ENCODE assay signal across 8 cellular contexts in genomic region chr17:42428141-42428944, GRCh38. TPM values are rescaled to one million over a fixed set of nuclear protein-coding genes. Genes with fewer than 3 reads are reported as not detected.
DNase-seq lines count a peak whose midpoint lies in the region; ATAC-seq and TF ChIP-seq lines count a peak whose summit lies in the region.

No MANE protein-coding gene starts in this region.

- H3K36me3 ChIP-seq in PC-9 (ENCODE audit: low read depth) (no peaks in the 10 kb centered on the region), body of pancreas (replicated peaks in 1 of 2; ENCODE audit: insufficient read depth in 1 of 2, low read depth in 2 of 2) (no peaks in the 10 kb centered on the region)

- H3K27me3 ChIP-seq in PC-9 (ENCODE audit: insufficient read depth, low read depth), result no peaks in the 10 kb centered on the region
- no peaks in the 10 kb centered on the region for H3K27me3 ChIP-seq in body of pancreas

- POLR2A ChIA-PET in PC-9 (lab: Charles Lee; ENCODE audit: unreplicated experiment), result no interaction called here

- intact Hi-C loops in PC-9 (cut with micrococcal nuclease; ENCODE audit: unreplicated experiment), result loop anchor here (1.0 kb wide), 3 partner anchors 31 to 103 kb away; no protein-coding TSS in a partner anchor
- intact Hi-C loops in body of pancreas (cut with DNase I), result no loop called here

- H3K4me1 ChIP-seq in PC-9 (replicated peaks; ENCODE audit: insufficient read depth) (peaks cover 34% of the 10 kb centered on the region), body of pancreas (peaks cover 12% of the 10 kb centered on the region)

- no peak overlapping the region for H2AFZ ChIP-seq in PC-9

- no TSS peak for BruUV-seq in PC-9 (replicated peaks; lab: Mats Ljungman, UMichigan)

- H3K4me2 ChIP-seq in PC-9, result peak overlapping the region; percentile 45

- H3K4me3 ChIP-seq in PC-9 (no peak overlapping the region), body of pancreas (no peak overlapping the region), skeletal muscle cell (ENCODE audit: low read depth, low read length) (no peak overlapping the region)

- ATAC-seq in body of pancreas, result peak; percentile 80
- ATAC-seq in GM19023 (IDR thresholded peaks at IDR 0.05; ENCODE audit: unreplicated experiment), result no peak
- no peak for ATAC-seq in HG03097 (IDR thresholded peaks at IDR 0.05; ENCODE audit: low FRiP score, unreplicated experiment)

- TF ChIP-seq CTCF in PC-9 (conservative IDR thresholded peaks at IDR 0.05) (peak; percentile 86), body of pancreas (IDR thresholded peaks at IDR 0.05) (peak; percentile 36 to 72 (median 67))

- CTCF ChIA-PET in PC-9 (lab: Charles Lee), result interaction anchor here (0.6 to 1.0 kb wide), 5 partner anchors 32 to 407 kb away, joined by 3 to 5 read pairs (median 3); no protein-coding TSS in a partner anchor

- H3K27ac ChIP-seq in PC-9 (peak overlapping the region; percentile 73), body of pancreas (no peak overlapping the region)

- H3K9me2 ChIP-seq in PC-9 (ENCODE audit: insufficient read depth), result no peaks in the 10 kb centered on the region

- no peaks in the 10 kb centered on the region for H4K20me1 ChIP-seq in PC-9 (ENCODE audit: insufficient read depth)

- H3K79me2 ChIP-seq in PC-9 (ENCODE audit: low read depth), result no peaks in the 10 kb centered on the region

- DNase-seq in COLO829 (ENCODE audit: low spot score) (peak; percentile 87), H4 (ENCODE audit: low spot score) (peak; percentile 76), PC-9 (peak; percentile 67 to 98), body of pancreas (peak; percentile 52 to 78 (median 68)), iPS-NIHi7 (ENCODE audit: extremely low spot score) (peak; percentile 57), skeletal muscle cell (ENCODE audit: low read depth) (peak; percentile 96)

- H3K9me3 ChIP-seq in PC-9 (ENCODE audit: insufficient read depth, low read depth) (no peaks in the 10 kb centered on the region; the same call in 1 of the 2 replicates), body of pancreas (no peaks in the 10 kb centered on the region)

- WGBS in body of pancreas, 2 donors, result 36 to 38% methylated on average over 2 to 4 of the region's 4 CpGs

- no peak for TF ChIP-seq POLR2A in body of pancreas (IDR thresholded peaks at IDR 0.05)

- peaks cover 41% of the 10 kb centered on the region for H3F3A ChIP-seq in PC-9 (ENCODE audit: insufficient read depth, low read depth)

RNA-seq across cellular contexts. Expression of gene CAVIN1, which starts 5.3 kb away (rescaled TPM):
- 53.8 and 69.6 TPM in 2 replicates for total RNA-seq in H4 (2014; rRNA removed; shearing (Covaris generic))
- total RNA-seq in PC-9 (2021), result 154 and 170 TPM in 2 replicates
- 10 to 100 TPM; 63.3 to 75.8 TPM for total RNA-seq in body of pancreas

RNA-seq across cellular contexts. Expression of gene ATP6V0A1, which starts 30.3 kb away (rescaled TPM):
- 20.7 and 21.5 TPM in 2 replicates for total RNA-seq in H4 (2014; rRNA removed; shearing (Covaris generic))
- total RNA-seq in PC-9 (2021) (39.4 and 55.1 TPM in 2 replicates), body of pancreas (10 to 100 TPM; 35.5 to 71.5 TPM)

RNA-seq across cellular contexts. Expression of gene STAT3, which starts 40.1 kb away (rescaled TPM):
- 72.6 and 77.5 TPM in 2 replicates for total RNA-seq in H4 (2014; rRNA removed; shearing (Covaris generic))
- total RNA-seq in PC-9 (2021), result 65.2 and 74.6 TPM in 2 replicates
- 10 to 100 TPM; 79.4 to 99.5 TPM for total RNA-seq in body of pancreas
